Comparison of ENCODE assay signal across 1 cellular context in the genomic region with DNA sequence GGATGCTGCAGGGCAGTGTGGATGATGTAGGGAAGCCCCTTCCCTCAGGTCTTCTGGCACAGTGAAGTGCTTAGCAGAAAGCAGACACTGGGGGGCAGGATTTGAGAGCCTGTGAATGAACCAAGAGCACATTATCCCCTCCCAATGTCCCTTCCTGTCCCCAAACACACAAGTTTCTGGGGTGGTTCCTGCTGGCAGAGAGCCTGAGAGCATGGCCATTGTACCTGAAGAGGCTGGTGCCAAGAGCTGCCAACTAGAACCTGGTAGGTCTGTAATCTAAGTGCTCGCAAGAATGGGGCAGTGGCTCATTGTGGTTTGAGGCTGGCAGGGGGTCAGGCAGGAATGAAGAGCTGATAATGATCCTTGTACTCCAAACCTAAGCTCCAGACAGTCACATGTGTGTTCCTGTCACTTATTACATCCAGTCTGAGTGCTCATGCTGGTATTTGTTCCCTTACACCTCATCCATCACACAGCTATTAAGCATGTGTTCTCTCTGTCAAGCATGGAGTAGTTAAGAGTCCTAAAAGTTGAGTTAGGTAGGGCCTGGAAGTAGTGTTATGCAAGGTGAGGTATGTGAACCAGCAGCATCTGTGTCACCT.
TF ChIP-seq lines count a peak whose summit lies in the region.

No MANE protein-coding gene starts in this region.

TF ChIP-seq in HCT116, 20 proteins besides CTCF, POLR2A, EP300 and RAD21 (continued from another document):
- TF ChIP-seq, protein P1, sequence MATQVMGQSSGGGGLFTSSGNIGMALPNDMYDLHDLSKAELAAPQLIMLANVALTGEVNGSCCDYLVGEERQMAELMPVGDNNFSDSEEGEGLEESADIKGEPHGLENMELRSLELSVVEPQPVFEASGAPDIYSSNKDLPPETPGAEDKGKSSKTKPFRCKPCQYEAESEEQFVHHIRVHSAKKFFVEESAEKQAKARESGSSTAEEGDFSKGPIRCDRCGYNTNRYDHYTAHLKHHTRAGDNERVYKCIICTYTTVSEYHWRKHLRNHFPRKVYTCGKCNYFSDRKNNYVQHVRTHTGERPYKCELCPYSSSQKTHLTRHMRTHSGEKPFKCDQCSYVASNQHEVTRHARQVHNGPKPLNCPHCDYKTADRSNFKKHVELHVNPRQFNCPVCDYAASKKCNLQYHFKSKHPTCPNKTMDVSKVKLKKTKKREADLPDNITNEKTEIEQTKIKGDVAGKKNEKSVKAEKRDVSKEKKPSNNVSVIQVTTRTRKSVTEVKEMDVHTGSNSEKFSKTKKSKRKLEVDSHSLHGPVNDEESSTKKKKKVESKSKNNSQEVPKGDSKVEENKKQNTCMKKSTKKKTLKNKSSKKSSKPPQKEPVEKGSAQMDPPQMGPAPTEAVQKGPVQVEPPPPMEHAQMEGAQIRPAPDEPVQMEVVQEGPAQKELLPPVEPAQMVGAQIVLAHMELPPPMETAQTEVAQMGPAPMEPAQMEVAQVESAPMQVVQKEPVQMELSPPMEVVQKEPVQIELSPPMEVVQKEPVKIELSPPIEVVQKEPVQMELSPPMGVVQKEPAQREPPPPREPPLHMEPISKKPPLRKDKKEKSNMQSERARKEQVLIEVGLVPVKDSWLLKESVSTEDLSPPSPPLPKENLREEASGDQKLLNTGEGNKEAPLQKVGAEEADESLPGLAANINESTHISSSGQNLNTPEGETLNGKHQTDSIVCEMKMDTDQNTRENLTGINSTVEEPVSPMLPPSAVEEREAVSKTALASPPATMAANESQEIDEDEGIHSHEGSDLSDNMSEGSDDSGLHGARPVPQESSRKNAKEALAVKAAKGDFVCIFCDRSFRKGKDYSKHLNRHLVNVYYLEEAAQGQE (IDR thresholded peaks at IDR 0.05; ENCODE audit: low read depth): no peak
- no peak for TF ChIP-seq EZH2phosphoT487 (IDR thresholded peaks at IDR 0.05; ENCODE audit: borderline replicate concordance)
- TF ChIP-seq EGR1 (IDR thresholded peaks at IDR 0.05; ENCODE audit: low read depth): no peak
- TF ChIP-seq TCF7L2 (IDR thresholded peaks at IDR 0.05; ENCODE audit: borderline replicate concordance, extremely low read depth, insufficient read depth, insufficient read length): no peak
- no peak for TF ChIP-seq POLR2AphosphoS5 (IDR thresholded peaks at IDR 0.05; ENCODE audit: low read depth, low read length)
- no peak for TF ChIP-seq ZNF274 (IDR thresholded peaks at IDR 0.05; ENCODE audit: low read depth, low read length)
- no peak for TF ChIP-seq JUND (IDR thresholded peaks at IDR 0.05)
- TF ChIP-seq FOSL1 (IDR thresholded peaks at IDR 0.05; ENCODE audit: low read depth): no peak
- TF ChIP-seq, protein P2, sequence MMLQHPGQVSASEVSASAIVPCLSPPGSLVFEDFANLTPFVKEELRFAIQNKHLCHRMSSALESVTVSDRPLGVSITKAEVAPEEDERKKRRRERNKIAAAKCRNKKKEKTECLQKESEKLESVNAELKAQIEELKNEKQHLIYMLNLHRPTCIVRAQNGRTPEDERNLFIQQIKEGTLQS (IDR thresholded peaks at IDR 0.05): no peak
- TF ChIP-seq SIN3A (IDR thresholded peaks at IDR 0.05; ENCODE audit: low read depth): no peak
- TF ChIP-seq ELF1 (IDR thresholded peaks at IDR 0.05; ENCODE audit: borderline replicate concordance, low read depth): no peak
- no peak for TF ChIP-seq CEBPB (IDR thresholded peaks at IDR 0.05; ENCODE audit: low read depth)
- TF ChIP-seq SRF (IDR thresholded peaks at IDR 0.05; ENCODE audit: low read depth): no peak
